In genomic region chr6:44247338-44248302, GRCh38 we compare ENCODE assay signal across 8 cellular contexts. TPM values are rescaled to one million over a fixed set of nuclear protein-coding genes. Genes with fewer than 3 reads are reported as not detected.
DNase-seq lines count a peak whose midpoint lies in the region; ATAC-seq and TF ChIP-seq lines count a peak whose summit lies in the region.

No MANE protein-coding gene starts in this region.

- peaks cover 59% of the 10 kb centered on the region for H3K36me3 Mint-ChIP-seq in activated naive CD8-positive, alpha-beta T cell treated with anti-CD3 and anti-CD28 coated beads for 36 hours

- peak; percentile 86 for DNase-seq in activated naive CD8-positive, alpha-beta T cell treated with anti-CD3 and anti-CD28 coated beads for 36 hours
- peak; percentile 80 to 87 (median 83) for DNase-seq in heart left ventricle
- peak; percentile 44 to 95 (median 66) for DNase-seq in posterior cingulate gyrus
- peak; percentile 78 for DNase-seq in transverse colon

- H3K27ac Mint-ChIP-seq in activated naive CD8-positive, alpha-beta T cell treated with anti-CD3 and anti-CD28 coated beads for 36 hours: peak overlapping the region; percentile 100

- H3K79me2 ChIP-seq in ACC112 (ENCODE audit: control insufficient read depth, insufficient read depth, low read length, unreplicated experiment) (peaks cover 50% of the 10 kb centered on the region), SU-DHL-6 (ENCODE audit: insufficient read depth, low read length) (peaks cover 39% of the 10 kb centered on the region)

- peak overlapping the region; percentile 90 for H3K9ac ChIP-seq in SU-DHL-6 (ENCODE audit: low read length)

- peak overlapping the region; percentile 74 for H3K4me2 ChIP-seq in SU-DHL-6 (ENCODE audit: low read depth, low read length, poor library complexity, severe bottlenecking)

- peaks cover 55% of the 10 kb centered on the region for H3K4me1 Mint-ChIP-seq in activated naive CD8-positive, alpha-beta T cell treated with anti-CD3 and anti-CD28 coated beads for 36 hours

- peaks cover 55% of the 10 kb centered on the region for H3F3A ChIP-seq in SU-DHL-6 (ENCODE audit: insufficient read depth)

- peak overlapping the region; percentile 75 for H3K27ac ChIP-seq in ACC112 (ENCODE audit: low read depth, low read length)
- peak overlapping the region; percentile 85 for H3K27ac ChIP-seq in SU-DHL-6 (ENCODE audit: low read depth, low read length)
- peak overlapping the region; percentile 90 to 100 (median 98) for H3K27ac ChIP-seq in heart left ventricle
- H3K27ac ChIP-seq in transverse colon: peak overlapping the region; percentile 93 to 99 (median 95)

- H4K20me1 ChIP-seq in SU-DHL-6 (ENCODE audit: low read depth, low read length): peaks cover 48% of the 10 kb centered on the region

- TF ChIP-seq EP300 in transverse colon (IDR thresholded peaks at IDR 0.05; ENCODE audit: low read depth): no peak

- H3K36me3 ChIP-seq in ACC112 (ENCODE audit: insufficient read depth, low read length) (peaks cover 47% of the 10 kb centered on the region), SU-DHL-6 (ENCODE audit: low read length) (peaks cover 46% of the 10 kb centered on the region), heart left ventricle (peaks cover 2 to 47% (median 43%) of the 10 kb centered on the region in 9 donors), transverse colon (peaks cover 0 to 38% (median 16%) of the 10 kb centered on the region in 4 donors)

- intact Hi-C loops in heart left ventricle (cut with DNase I): loop anchor here in 1 of 10 donors (10.0 kb wide), 2 partner anchors 473 to 613 kb away; partner anchors contain the start of genes MAD2L1BP and VEGFA
- intact Hi-C loops in posterior cingulate gyrus (cut with DNase I): loop anchor here (1.0 kb wide), 1 partner anchor 10 kb away; the partner anchor contains the start of gene SLC35B2
- intact Hi-C loops in transverse colon (cut with DNase I; ENCODE audit: low total_unique reads): no loop called here

- TF ChIP-seq POLR2A in heart left ventricle (IDR thresholded peaks at IDR 0.05) (no peak), transverse colon (IDR thresholded peaks at IDR 0.05) (no peak)

- peaks cover 39% of the 10 kb centered on the region for H3K4me1 ChIP-seq in ACC112 (ENCODE audit: control insufficient read depth, insufficient read depth, low read length, unreplicated experiment)
- H3K4me1 ChIP-seq in heart left ventricle: peaks cover 0 to 53% (median 38%) of the 10 kb centered on the region in 12 donors
- H3K4me1 ChIP-seq in transverse colon: peaks cover 4 to 28% (median 16%) of the 10 kb centered on the region in 4 donors

- peaks cover 19% of the 10 kb centered on the region for H3K27me3 Mint-ChIP-seq in activated naive CD8-positive, alpha-beta T cell treated with anti-CD3 and anti-CD28 coated beads for 36 hours

- no peak for TF ChIP-seq CTCF in SU-DHL-6 (IDR thresholded peaks at IDR 0.05; ENCODE audit: insufficient read depth, low read length, poor library complexity, severe bottlenecking)
- TF ChIP-seq CTCF in heart left ventricle (IDR thresholded peaks at IDR 0.05): peak in 1 of 12 donors; percentile 4
- TF ChIP-seq CTCF in transverse colon (IDR thresholded peaks at IDR 0.05): peak in 1 of 5 experiments; percentile 3

- peak overlapping the region; percentile 95 for H3K4me3 ChIP-seq in ACC112 (ENCODE audit: low read depth, low read length)
- peak overlapping the region; percentile 96 for H3K4me3 ChIP-seq in SU-DHL-6 (ENCODE audit: insufficient read depth, low read length, poor library complexity, severe bottlenecking)
- peak overlapping the region; percentile 69 to 98 (median 81) for H3K4me3 ChIP-seq in heart left ventricle
- H3K4me3 ChIP-seq in transverse colon: peak overlapping the region; percentile 77 to 98 (median 86)

- in situ Hi-C loops in transverse colon (cut with MboI; ENCODE audit: low pct_ligation_motif_present in 1 of 4, low pct_unique_long_range_greater_than_20kb in 1 of 4, low sequenced_read_pairs in 3 of 4): no loop called here

- ATAC-seq in GM19023 (IDR thresholded peaks at IDR 0.05; ENCODE audit: unreplicated experiment) (peak; percentile 37), HG03442 (IDR thresholded peaks at IDR 0.05; ENCODE audit: unreplicated experiment) (peak; percentile 20), heart left ventricle (peak; percentile 41 to 60 (median 60))

- 0% methylated on average over 25 to 52 of the region's 52 CpGs for WGBS in heart left ventricle, 4 donors
- 1% methylated on average over 52 of the region's 52 CpGs; no CpG with 5 or more reads in 1 of the 2 donors for WGBS in transverse colon (ENCODE audit: low coverage in 1 of 2), 2 donors

- H3K9me3 ChIP-seq in SU-DHL-6 (ENCODE audit: insufficient read depth, low read length) (no peaks in the 10 kb centered on the region), heart left ventricle (no peaks in the 10 kb centered on the region), transverse colon (no peaks in the 10 kb centered on the region)

- H2AFZ ChIP-seq in ACC112 (ENCODE audit: low read length, unreplicated experiment) (no peak overlapping the region), SU-DHL-6 (ENCODE audit: low read depth, low read length, severe bottlenecking) (no peak overlapping the region)

- H3K4me3 Mint-ChIP-seq in activated naive CD8-positive, alpha-beta T cell treated with anti-CD3 and anti-CD28 coated beads for 36 hours: peak overlapping the region; percentile 97

- H3K9me2 ChIP-seq in SU-DHL-6 (replicated peaks; ENCODE audit: insufficient read depth, low read length): no peaks in the 10 kb centered on the region

- no peaks in the 10 kb centered on the region for H3K9me3 Mint-ChIP-seq in activated naive CD8-positive, alpha-beta T cell treated with anti-CD3 and anti-CD28 coated beads for 36 hours

- H3K27me3 ChIP-seq in ACC112 (ENCODE audit: insufficient read depth, low read length) (no peaks in the 10 kb centered on the region), SU-DHL-6 (ENCODE audit: low read length) (no peaks in the 10 kb centered on the region), heart left ventricle (no peaks in the 10 kb centered on the region), transverse colon (no peaks in the 10 kb centered on the region)

RNA-seq across cellular contexts. Expression of gene HSP90AB1, which starts 0.7 kb away (rescaled TPM):
- total RNA-seq in activated naive CD8-positive, alpha-beta T cell treated with anti-CD3 and anti-CD28 coated beads for 36 hours: 1,000 to 10,000 TPM; 2,498 to 2,524 TPM
- 1,000 to 10,000 TPM in 2 of 9 donors, 100 to 1,000 TPM in 7; 725 to 1,040 (median 857) TPM for total RNA-seq in heart left ventricle
- polyA plus RNA-seq in heart left ventricle: 100 to 1,000 TPM; 375 to 959 TPM
- 100 to 1,000 TPM; 105 to 371 (median 242) TPM for total RNA-seq in transverse colon

RNA-seq across cellular contexts. Expression of gene SLC35B2, which starts 9.7 kb away (rescaled TPM):
- total RNA-seq in activated naive CD8-positive, alpha-beta T cell treated with anti-CD3 and anti-CD28 coated beads for 36 hours: 10 to 100 TPM; 22.8 to 24.9 TPM
- 10 to 100 TPM; 18.1 to 35.6 (median 26.4) TPM for total RNA-seq in heart left ventricle
- polyA plus RNA-seq in heart left ventricle: 10 to 100 TPM; 10.2 to 36.7 TPM
- 10 to 100 TPM in 3 of 4 donors, 1 to 10 TPM in 1; 9.0 to 36.4 (median 22.5) TPM for total RNA-seq in transverse colon

RNA-seq across cellular contexts. Expression of gene NFKBIE, which starts 17.7 kb away (rescaled TPM):
- 10 to 100 TPM; 22.7 to 24.8 TPM for total RNA-seq in activated naive CD8-positive, alpha-beta T cell treated with anti-CD3 and anti-CD28 coated beads for 36 hours
- 10 to 100 TPM in 1 of 9 donors, 1 to 10 TPM in 8; 2.5 to 13.1 (median 3.8) TPM for total RNA-seq in heart left ventricle
- polyA plus RNA-seq in heart left ventricle: 1 to 10 TPM; 4.0 to 5.8 TPM
- 10 to 100 TPM in 3 of 4 donors, 1 to 10 TPM in 1; 2.6 to 67.3 (median 19.0) TPM for total RNA-seq in transverse colon

RNA-seq across cellular contexts. Expression of gene TMEM151B, which starts 22.6 kb away (rescaled TPM):
- total RNA-seq in activated naive CD8-positive, alpha-beta T cell treated with anti-CD3 and anti-CD28 coated beads for 36 hours: not detected
- 1 to 10 TPM in 1 of 9 donors, under 1 TPM in 4, not detected in 4; 0.21 to 5.3 (median 0.45) TPM for total RNA-seq in heart left ventricle
- polyA plus RNA-seq in heart left ventricle: 1 to 10 TPM in 1 of 2 donors, under 1 TPM in 1; 0.37 to 1.4 TPM
- 1 to 10 TPM in 2 of 4 donors, under 1 TPM in 2; 0.14 to 3.8 (median 1.7) TPM for total RNA-seq in transverse colon

RNA-seq across cellular contexts. Expression of gene SLC29A1, which starts 24.2 kb away (rescaled TPM):
- total RNA-seq in activated naive CD8-positive, alpha-beta T cell treated with anti-CD3 and anti-CD28 coated beads for 36 hours: 100 to 1,000 TPM in 1 of 2 experiments, 10 to 100 TPM in 1; 92.5 to 102 TPM
- 100 to 1,000 TPM in 8 of 9 donors, 10 to 100 TPM in 1; 94.9 to 319 (median 136) TPM for total RNA-seq in heart left ventricle
- polyA plus RNA-seq in heart left ventricle: 10 to 100 TPM; 48.0 to 77.5 TPM
- total RNA-seq in transverse colon: 10 to 100 TPM; 25.1 to 45.2 (median 35.6) TPM

Comparison
In these comparisons a context has a peak if more than half of its experiments do, and no peak if none do; other contexts are left out.
1. Peak in every context shown above with its lines: DNase-seq, ATAC-seq, H3K4me3 ChIP-seq and H3K27ac ChIP-seq.